8 cellular contexts compared by ENCODE assay signal in the genomic region with DNA sequence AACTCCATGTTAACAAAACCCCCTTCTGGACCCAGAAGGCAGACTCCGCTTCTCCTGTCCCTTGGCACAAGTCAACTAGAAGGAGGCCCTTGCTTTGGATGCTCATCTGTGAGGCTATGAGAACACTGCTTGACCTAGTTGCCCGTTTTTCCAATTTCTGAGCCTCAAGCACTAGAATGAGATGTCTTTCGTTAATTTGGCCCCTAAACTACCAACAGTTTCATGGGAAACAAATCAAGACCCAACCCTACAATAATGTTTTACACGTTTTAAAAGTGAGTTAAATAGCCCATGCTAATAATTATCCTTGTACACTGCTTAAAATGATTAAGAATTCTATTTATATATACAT. TPM values are rescaled to one million over a fixed set of nuclear protein-coding genes. Genes with fewer than 3 reads are reported as not detected.
A peak's percentile ranks its signal among the peaks of the same experiment; 100 is the strongest.
DNase-seq lines count a peak whose midpoint lies in the region; ATAC-seq, FAIRE-seq and TF ChIP-seq lines count a peak whose summit lies in the region.

No MANE protein-coding gene starts in this region.

- H3K4me1 Mint-ChIP-seq in naive B cell: peaks cover 19 to 25% (median 23%) of the 10 kb centered on the region in 3 donors

- H2AFZ ChIP-seq in Karpas-422 (ENCODE audit: low read length): peak overlapping the region; percentile 0; the same call in 1 of the 2 replicates

- no peaks in the 10 kb centered on the region for H3K4me1 ChIP-seq in A673 (ENCODE audit: insufficient read depth, low read length, poor library complexity, severe bottlenecking)
- peaks cover 62% of the 10 kb centered on the region for H3K4me1 ChIP-seq in Karpas-422 (ENCODE audit: low read length)

- CTCF ChIA-PET in A673 (lab: Charles Lee): no interaction called here

- TF ChIP-seq CTCF in A673 (conservative IDR thresholded peaks at IDR 0.05; ENCODE audit: low read depth, low read length) (no peak), choroid plexus epithelial cell (conservative IDR thresholded peaks at IDR 0.05; ENCODE audit: low read depth, low read length) (no peak)

- FAIRE-seq in GM19239 (lab: Jason Lieb, UNC) (no peak), GM12892 (lab: Jason Lieb, UNC) (no peak)

- no peaks in the 10 kb centered on the region for H3K27me3 ChIP-seq in A673 (replicated peaks; ENCODE audit: insufficient read depth, low read depth, low read length, poor library complexity)
- H3K27me3 ChIP-seq in Karpas-422 (ENCODE audit: low read length): no peaks in the 10 kb centered on the region

- intact Hi-C loops in A673 (cut with micrococcal nuclease; ENCODE audit: unreplicated experiment): loop anchor here (2.0 to 10.0 kb wide), 3 partner anchors 189 to 559 kb away; no protein-coding TSS in a partner anchor

- H3K9me3 ChIP-seq in A673 (ENCODE audit: low read depth, low read length, poor library complexity, severe bottlenecking) (no peaks in the 10 kb centered on the region), Karpas-422 (ENCODE audit: low read length) (no peaks in the 10 kb centered on the region)

- peaks cover 69% of the 10 kb centered on the region for H3K79me2 ChIP-seq in Karpas-422 (ENCODE audit: low read length)

- H3K9me3 Mint-ChIP-seq in naive B cell: peaks cover 0 to 6% (median 0%) of the 10 kb centered on the region in 7 donors

- no peaks in the 10 kb centered on the region for H3K36me3 Mint-ChIP-seq in naive B cell

- H3K4me3 Mint-ChIP-seq in naive B cell: peak overlapping the region; percentile 94 to 99 (median 98)

- H3K4me2 ChIP-seq in Karpas-422 (ENCODE audit: low read depth, low read length, poor library complexity, severe bottlenecking): peak overlapping the region; percentile 96

- H3K9ac ChIP-seq in Karpas-422 (ENCODE audit: low read length): peak overlapping the region; percentile 92

- H3K27ac ChIP-seq in A673 (ENCODE audit: low read depth, low read length, poor library complexity, severe bottlenecking) (peak overlapping the region; percentile 92), Karpas-422 (ENCODE audit: low read length) (peak overlapping the region; percentile 98)

- no peaks in the 10 kb centered on the region; the same call in 1 of the 2 replicates for H4K20me1 ChIP-seq in Karpas-422 (ENCODE audit: insufficient read depth, low read depth, low read length)

- ATAC-seq in naive B cell (ENCODE audit: low read depth in 2 of 2): no peak

- TSS peak; percentile 90 for BruUV-seq in A673 (replicated peaks; lab: Mats Ljungman, UMichigan)

- H3K27ac Mint-ChIP-seq in naive B cell: peak overlapping the region; percentile 98 to 99 (median 99)

- no peaks in the 10 kb centered on the region for H3K27me3 Mint-ChIP-seq in naive B cell

- H3K4me3 ChIP-seq in A673 (ENCODE audit: low read depth, low read length, poor library complexity, severe bottlenecking) (peak overlapping the region; percentile 78), Karpas-422 (ENCODE audit: low read length) (peak overlapping the region; percentile 78), choroid plexus epithelial cell (ENCODE audit: low read depth, low read length) (peak overlapping the region; percentile 87)

- DNase-seq in A673 (ENCODE audit: low spot score) (no peak), Karpas-422 (no peak), choroid plexus epithelial cell (ENCODE audit: low read depth) (no peak), naive B cell (no peak), GM19239 (ENCODE audit: insufficient read length, low spot score) (no peak), GM12892 (ENCODE audit: insufficient read length) (no peak), T-helper 9 cell (no peak), NAMALWA (ENCODE audit: low spot score) (no peak)

- no peaks in the 10 kb centered on the region for H3K9me2 ChIP-seq in Karpas-422 (replicated peaks; ENCODE audit: insufficient read depth, low read length)

- no peak for TF ChIP-seq POLR2A in GM12892 (IDR thresholded peaks at IDR 0.05; ENCODE audit: low read depth, low read length)

- POLR2A ChIA-PET in A673 (lab: Charles Lee; ENCODE audit: low non-redundant PET): no interaction called here

- no peaks in the 10 kb centered on the region for H3K36me3 ChIP-seq in A673 (ENCODE audit: insufficient read depth, low read length, poor library complexity, severe bottlenecking)
- peaks cover 18% of the 10 kb centered on the region; the same call in 1 of the 2 replicates for H3K36me3 ChIP-seq in Karpas-422 (ENCODE audit: insufficient read depth, low read length)

RNA-seq across cellular contexts. Expression of a gene that starts 2.2 kb away (rescaled TPM):
- 12.7 and 15.3 TPM in 2 replicates for total RNA-seq in A673 (2021)
- 189 and 364 TPM in 2 replicates for total RNA-seq in Karpas-422 (2014; rRNA removed; shearing (Covaris generic); ENCODE audit: low replicate concordance)
- polyA plus RNA-seq in naive B cell (ENCODE audit: low read depth in 6 of 6): 100 to 1,000 TPM in 5 of 6 donors, 10 to 100 TPM in 1; 87.7 to 150 (median 106) TPM
- 104 TPM for polyA plus RNA-seq in GM12892 (2012; ENCODE audit: missing spikeins)

Comparison
In these comparisons a context has a peak if more than half of its experiments do, and no peak if none do; other contexts are left out.
1. RNA of a gene that starts 2.2 kb away (total RNA-seq): 189 to 364 TPM in Karpas-422; 12.7 to 15.3 TPM in A673; every median in the first group is over 10 times any median in the second.
2. Peak in every context shown above with its lines, with median percentiles within 50 percentile points of each other: H3K4me3 ChIP-seq.